8 cellular contexts compared by ENCODE assay signal in the genomic region with DNA sequence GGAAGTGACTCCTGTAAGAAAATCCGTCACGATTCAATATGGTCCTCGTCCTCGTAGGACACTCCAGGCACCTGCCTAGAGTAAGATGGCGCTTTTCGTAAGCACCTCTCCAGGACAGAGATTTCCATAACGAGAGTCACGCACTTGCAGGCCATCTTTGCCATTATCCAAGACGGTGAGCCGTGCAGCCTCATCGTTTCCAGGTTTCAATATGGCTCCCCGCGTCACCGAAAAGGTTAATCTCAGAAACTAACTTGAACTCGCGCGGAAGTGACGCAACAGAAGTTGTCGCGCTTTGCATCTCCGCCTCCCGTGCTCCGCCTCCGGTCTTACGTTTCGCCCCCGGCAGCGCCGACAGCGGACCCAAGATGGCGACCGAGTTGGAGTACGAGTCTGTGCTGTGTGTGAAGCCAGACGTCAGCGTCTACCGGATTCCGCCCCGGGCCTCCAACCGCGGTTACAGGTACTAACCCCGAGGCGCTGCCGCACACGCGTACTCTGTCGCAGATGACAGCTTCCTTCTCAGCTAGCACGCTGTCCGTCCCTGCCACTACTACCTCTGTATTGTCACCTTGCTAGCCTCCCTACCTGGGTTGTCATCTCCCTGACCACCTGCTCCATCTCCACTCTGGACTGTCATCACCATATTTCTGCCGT. TPM values are rescaled to one million over a fixed set of nuclear protein-coding genes. Genes with fewer than 3 reads are reported as not detected.
DNase-seq lines count a peak whose midpoint lies in the region; ATAC-seq and TF ChIP-seq lines count a peak whose summit lies in the region.

A gene (plus strand): TSS at position 354 of the 657 bp plus-strand sequence. CDS start 15 bp downstream, at position 369.

- peaks cover 34% of the 10 kb centered on the region for H3K4me1 ChIP-seq in suprapubic skin

- peaks cover 70% of the 10 kb centered on the region for H3K4me1 Mint-ChIP-seq in activated naive CD4-positive, alpha-beta T cell treated with anti-CD3 and anti-CD28 coated beads, Interleukin-2, amount 50 U/mL, for 24 hours

- ATAC-seq in HG02571 (IDR thresholded peaks at IDR 0.05; ENCODE audit: unreplicated experiment) (peak; percentile 95), SK-N-SH treated with all-trans-retinoic acid at 6 μM for 48 hours (peak; percentile 94)

- no peak for TF ChIP-seq EP300 in suprapubic skin (IDR thresholded peaks at IDR 0.05)

- H3K36me3 ChIP-seq in suprapubic skin: no peaks in the 10 kb centered on the region

- H3K27me3 ChIP-seq in suprapubic skin: no peaks in the 10 kb centered on the region

- H3K27me3 Mint-ChIP-seq in activated naive CD4-positive, alpha-beta T cell treated with anti-CD3 and anti-CD28 coated beads, Interleukin-2, amount 50 U/mL, for 24 hours: no peaks in the 10 kb centered on the region

- peaks cover 9% of the 10 kb centered on the region for H3K36me3 Mint-ChIP-seq in activated naive CD4-positive, alpha-beta T cell treated with anti-CD3 and anti-CD28 coated beads, Interleukin-2, amount 50 U/mL, for 24 hours

- peak within 1 kb of the TSS; percentile 96 for H3K27ac Mint-ChIP-seq in activated naive CD4-positive, alpha-beta T cell treated with anti-CD3 and anti-CD28 coated beads, Interleukin-2, amount 50 U/mL, for 24 hours

- H3K4me3 ChIP-seq in suprapubic skin: peak within 1 kb of the TSS; percentile 76

- no peak for TF ChIP-seq CTCF in suprapubic skin (IDR thresholded peaks at IDR 0.05)

- no peaks in the 10 kb centered on the region for H3K9me3 Mint-ChIP-seq in activated naive CD4-positive, alpha-beta T cell treated with anti-CD3 and anti-CD28 coated beads, Interleukin-2, amount 50 U/mL, for 24 hours

- H3K4me3 Mint-ChIP-seq in activated naive CD4-positive, alpha-beta T cell treated with anti-CD3 and anti-CD28 coated beads, Interleukin-2, amount 50 U/mL, for 24 hours: peak within 1 kb of the TSS; percentile 98

- peak within 1 kb of the TSS; percentile 92 for H3K27ac ChIP-seq in suprapubic skin

- 0% methylated on average over 26 of the region's 49 CpGs for WGBS in suprapubic skin

- no peaks in the 10 kb centered on the region for H3K9me3 ChIP-seq in suprapubic skin

- peak in 1 of 2 donors; percentile 82 for TF ChIP-seq POLR2A in suprapubic skin (IDR thresholded peaks at IDR 0.05)

- DNase-seq in GM04504 (ENCODE audit: low read depth): peak; percentile 92
- peak; percentile 71 for DNase-seq in NCI-H1048 (lab: John Stamatoyannopoulos, UW)
- DNase-seq in globus pallidus (ENCODE audit: low spot score): peak; percentile 97
- peak; percentile 59 to 99 (median 94) for DNase-seq in nucleus accumbens (lab: John Stamatoyannopoulos, UW)
- DNase-seq in suprapubic skin (ENCODE audit: low spot score in 2 of 2): peak; percentile 97 to 98

TF ChIP-seq in SK-N-SH treated with all-trans-retinoic acid at 6 μM for 48 hours, 23 proteins besides CTCF, POLR2A, EP300 and RAD21:
- 0 out of 2 replicates have a peak, but pooled peaks have one; percentile 56 for TF ChIP-seq SNAI2 (CRISPR knock-in tag; IDR thresholded peaks at IDR 0.05)
- TF ChIP-seq CSDC2 (CRISPR knock-in tag; IDR thresholded peaks at IDR 0.05): no peak

RNA-seq across cellular contexts. Expression of the gene that starts here (rescaled TPM):
- total RNA-seq in suprapubic skin: 10 to 100 TPM; 25.4 to 48.6 (median 31.6) TPM

Comparison
In these comparisons a context has a peak if more than half of its experiments do, and no peak if none do; other contexts are left out.
1. Peak in every context shown above with its lines: DNase-seq, ATAC-seq, H3K4me3 ChIP-seq and H3K27ac ChIP-seq.